In the genomic region with DNA sequence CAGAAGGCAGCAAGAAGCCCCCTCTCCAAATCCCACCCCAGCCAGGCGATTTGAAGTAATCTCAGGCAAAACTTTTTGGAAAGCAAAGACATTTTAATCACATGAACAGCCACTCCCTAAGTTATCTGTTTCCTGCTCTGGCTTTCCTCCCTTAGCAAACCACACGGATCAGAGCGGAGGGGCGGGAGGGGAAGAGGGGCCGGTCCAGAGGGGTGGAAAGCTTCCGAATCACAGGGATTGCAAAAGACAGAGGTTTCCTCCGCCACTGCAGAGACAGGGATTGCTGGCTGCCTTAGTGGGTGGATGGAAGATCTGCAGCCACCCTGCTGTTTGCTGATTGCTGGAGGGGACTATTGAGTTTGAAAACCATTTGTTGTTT, we compare ENCODE assay signal across 8 cellular contexts. TPM values are rescaled to one million over a fixed set of nuclear protein-coding genes. Genes with fewer than 3 reads are reported as not detected.
DNase-seq lines count a peak whose midpoint lies in the region; ATAC-seq and TF ChIP-seq lines count a peak whose summit lies in the region.

No MANE protein-coding gene starts in this region.

- H3K27me3 ChIP-seq in colonic mucosa (no peaks in the 10 kb centered on the region), tibial artery (no peaks in the 10 kb centered on the region)

- H3K4me1 Mint-ChIP-seq in stimulated activated naive CD8-positive, alpha-beta T cell treated with anti-CD3 and anti-CD28 coated beads, Interleukin-15, amount 100 ng/mL, for 72 hours = no peaks in the 10 kb centered on the region

- DNase-seq in KBM-7 = peak; percentile 82
- no peak for DNase-seq in colonic mucosa
- DNase-seq in left lobe of liver (ENCODE audit: low spot score) = peak; percentile 65
- DNase-seq in tibial artery = peak; percentile 83 to 86
- no peak for DNase-seq in OCI-M2 (lab: John Stamatoyannopoulos, UW; ENCODE audit: unreplicated experiment)
- no peak for DNase-seq in stimulated activated naive CD8-positive, alpha-beta T cell treated with anti-CD3 and anti-CD28 coated beads, Interleukin-15, amount 100 ng/mL, for 72 hours
- no peak for DNase-seq in central memory CD4-positive, alpha-beta T cell

- H3K4me1 ChIP-seq in colonic mucosa (peaks cover 8% of the 10 kb centered on the region), tibial artery (peaks cover 8 to 100% (median 81%) of the 10 kb centered on the region in 4 donors)

- H3K27ac Mint-ChIP-seq in stimulated activated naive CD8-positive, alpha-beta T cell treated with anti-CD3 and anti-CD28 coated beads, Interleukin-15, amount 100 ng/mL, for 72 hours = no peak overlapping the region

- H3K4me3 ChIP-seq in colonic mucosa (no peak overlapping the region), tibial artery (no peak overlapping the region)

- H3K27ac ChIP-seq in colonic mucosa (peak overlapping the region; percentile 59), tibial artery (peak overlapping the region; percentile 88 to 89)

- no peak overlapping the region for H3K4me3 Mint-ChIP-seq in stimulated activated naive CD8-positive, alpha-beta T cell treated with anti-CD3 and anti-CD28 coated beads, Interleukin-15, amount 100 ng/mL, for 72 hours

- H3K36me3 ChIP-seq in colonic mucosa (no peaks in the 10 kb centered on the region), tibial artery (peaks cover 0 to 4% (median 0%) of the 10 kb centered on the region in 3 donors)

- in situ Hi-C loops in KBM-7 (cut with MboI; ENCODE audit: low pct_unique_long_range_greater_than_20kb, low sequenced_read_pairs) = no loop called here

- ATAC-seq in left lobe of liver = peak; percentile 7
- ATAC-seq in stimulated activated naive CD8-positive, alpha-beta T cell treated with anti-CD3 and anti-CD28 coated beads, Interleukin-15, amount 100 ng/mL, for 72 hours = no peak
- no peak for ATAC-seq in GM21723 (IDR thresholded peaks at IDR 0.05; ENCODE audit: unreplicated experiment)

- peak overlapping the region; percentile 26 to 46 for H3K9ac ChIP-seq in colonic mucosa (ENCODE audit: low read depth in 2 of 2, low read length in 2 of 2)

- intact Hi-C loops in colonic mucosa (cut with DNase I) = no loop called here
- intact Hi-C loops in tibial artery (cut with DNase I; ENCODE audit: low total_unique reads) = loop anchor here (5.0 kb wide), 1 partner anchor 43 kb away; the partner anchor contains the start of gene ZCCHC24

- no peak for TF ChIP-seq CTCF in colonic mucosa (IDR thresholded peaks at IDR 0.05)
- TF ChIP-seq CTCF in tibial artery (IDR thresholded peaks at IDR 0.05) = no peak

- peaks cover 25% of the 10 kb centered on the region for H3K27me3 Mint-ChIP-seq in stimulated activated naive CD8-positive, alpha-beta T cell treated with anti-CD3 and anti-CD28 coated beads, Interleukin-15, amount 100 ng/mL, for 72 hours

- no peaks in the 10 kb centered on the region for H3K9me3 Mint-ChIP-seq in stimulated activated naive CD8-positive, alpha-beta T cell treated with anti-CD3 and anti-CD28 coated beads, Interleukin-15, amount 100 ng/mL, for 72 hours

- H3K9me3 ChIP-seq in colonic mucosa (no peaks in the 10 kb centered on the region), tibial artery (no peaks in the 10 kb centered on the region)

RNA-seq across cellular contexts. Expression of gene ZCCHC24, which starts 41.2 kb away (rescaled TPM):
- total RNA-seq in colonic mucosa (10 to 100 TPM in 1 of 2 donors, 1 to 10 TPM in 1; 4.6 to 19.1 TPM), left lobe of liver (30.5 TPM)

RNA-seq across cellular contexts. Expression of gene PPIF, which starts 57.0 kb away (rescaled TPM):
- 100 to 1,000 TPM in 1 of 2 donors, 10 to 100 TPM in 1; 99.3 to 154 TPM for total RNA-seq in colonic mucosa
- 93.4 TPM for total RNA-seq in left lobe of liver

Comparison
In these comparisons a context has a peak if more than half of its experiments do, and no peak if none do; other contexts are left out.
1. DNase-seq: peak in KBM-7 (single experiment), left lobe of liver (single experiment) and tibial artery (2 of 2); none in colonic mucosa (single experiment), OCI-M2 (single experiment), stimulated activated naive CD8-positive, alpha-beta T cell treated with anti-CD3 and anti-CD28 coated beads, Interleukin-15, amount 100 ng/mL, for 72 hours (0 of 2) and central memory CD4-positive, alpha-beta T cell (single experiment).